ENCODE assay signal across 19 cellular contexts in the genomic region with DNA sequence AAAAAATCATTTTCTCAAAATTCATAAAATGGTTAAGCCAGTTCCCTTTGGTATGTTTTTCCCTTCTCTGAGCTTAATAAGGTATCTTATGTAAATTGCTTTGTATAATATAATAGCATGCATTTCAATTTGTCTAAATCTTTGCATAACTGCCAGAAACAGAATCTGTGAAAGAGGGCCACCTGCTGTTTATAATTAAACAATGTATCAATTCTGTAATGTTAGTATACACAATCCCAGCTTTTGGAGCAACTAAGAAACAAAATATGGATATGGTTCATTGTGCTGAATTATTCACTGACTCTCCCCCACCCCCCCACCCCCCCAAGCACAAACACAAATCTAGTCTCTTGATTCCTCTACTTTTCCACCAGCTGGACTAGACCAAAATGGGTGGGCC. TPM values are rescaled to one million over a fixed set of nuclear protein-coding genes. Genes with fewer than 3 reads are reported as not detected.
DNase-seq lines count a peak whose midpoint lies in the region; ATAC-seq, FAIRE-seq and TF ChIP-seq lines count a peak whose summit lies in the region.
"Had no signal": no experiment of that assay in that cellular context is flagged by ENCODE, and none has a peak within 500 bp of the region (broad histone marks: within the 10 kb centered on the region; RNA-seq: fewer than 3 reads in every experiment).

No MANE protein-coding gene starts in this region.

- H3K9ac ChIP-seq in SK-N-SH = no peak overlapping the region

- no peak for DNase-seq in SK-N-SH
- DNase-seq in NAMALWA (ENCODE audit: low spot score) = peak; percentile 14
- DNase-seq in T47D (ENCODE audit: low read depth in 1 of 2, low spot score in 1 of 2) = peak; percentile 11 to 25
- peak; percentile 6 for DNase-seq in urothelium cell line (ENCODE audit: low spot score)
- no peak for DNase-seq in stimulated activated naive B cell treated with anti-CD40 and anti-IgM and Interleukin-4, amounts not matched to agents 10 μg/mL and 1 μg/mL and 100 μg/mL, for 72 hours
- DNase-seq in activated naive CD4-positive, alpha-beta T cell treated with Interleukin-2 at 50 U/mL for 16 hours = no peak
- DNase-seq: amniotic stem cell; foreskin melanocyte; immature natural killer cell; mucosa of descending colon; NCI-H226; SHP77 treated with DMSO at 0.1 percent for 48 hours; stimulated activated CD4-positive, alpha-beta T cell treated with anti-CD3 and anti-CD28 coated beads, Interleukin-2, amount 100 ng/mL, for 48 hours; WERI-Rb-1 had no signal

- no peaks in the 10 kb centered on the region for H3K36me3 Mint-ChIP-seq in stimulated activated naive B cell treated with anti-CD40 and anti-IgM and Interleukin-4, amounts not matched to agents 10 μg/mL and 1 μg/mL and 100 μg/mL, for 72 hours
- H3K36me3 Mint-ChIP-seq: immature natural killer cell; stimulated activated memory B cell treated with anti-CD40 and anti-IgM and Interleukin-4, amounts not matched to agents 10 μg/mL and 1 μg/mL and 100 μg/mL, for 72 hours had no signal

- H3K9me3 Mint-ChIP-seq in stimulated activated naive B cell treated with anti-CD40 and anti-IgM and Interleukin-4, amounts not matched to agents 10 μg/mL and 1 μg/mL and 100 μg/mL, for 72 hours = no peaks in the 10 kb centered on the region
- H3K9me3 Mint-ChIP-seq: stimulated activated memory B cell treated with anti-CD40 and anti-IgM and Interleukin-4, amounts not matched to agents 10 μg/mL and 1 μg/mL and 100 μg/mL, for 72 hours had no signal

- no peaks in the 10 kb centered on the region for H3K79me2 ChIP-seq in SK-N-SH (ENCODE audit: insufficient read depth)

- no peaks in the 10 kb centered on the region for H3K27me3 ChIP-seq in SK-N-SH (ENCODE audit: insufficient read depth)

- no peak overlapping the region for H3K27ac Mint-ChIP-seq in stimulated activated naive B cell treated with anti-CD40 and anti-IgM and Interleukin-4, amounts not matched to agents 10 μg/mL and 1 μg/mL and 100 μg/mL, for 72 hours
- H3K27ac Mint-ChIP-seq: IgD-negative memory B cell; immature natural killer cell; stimulated activated memory B cell treated with anti-CD40 and anti-IgM and Interleukin-4, amounts not matched to agents 10 μg/mL and 1 μg/mL and 100 μg/mL, for 72 hours had no signal

- no peaks in the 10 kb centered on the region for H3K9me2 ChIP-seq in SK-N-SH

- no peaks in the 10 kb centered on the region for H3F3A ChIP-seq in SK-N-SH (replicated peaks; ENCODE audit: insufficient read depth)

- H3K27ac ChIP-seq in SK-N-SH (ENCODE audit: low read depth in 2 of 2, low read length in 1 of 2) = no peak overlapping the region
- H3K27ac ChIP-seq: WERI-Rb-1 had no signal

- peak; percentile 50 for TF ChIP-seq RAD21 in SK-N-SH (IDR thresholded peaks at IDR 0.05; ENCODE audit: low read length)

- H3K4me1 Mint-ChIP-seq in stimulated activated naive B cell treated with anti-CD40 and anti-IgM and Interleukin-4, amounts not matched to agents 10 μg/mL and 1 μg/mL and 100 μg/mL, for 72 hours = no peaks in the 10 kb centered on the region
- H3K4me1 Mint-ChIP-seq: IgD-negative memory B cell; immature natural killer cell; stimulated activated memory B cell treated with anti-CD40 and anti-IgM and Interleukin-4, amounts not matched to agents 10 μg/mL and 1 μg/mL and 100 μg/mL, for 72 hours had no signal

- no peak overlapping the region for H3K4me3 ChIP-seq in SK-N-SH (ENCODE audit: low read depth in 2 of 2, low read length in 1 of 2)
- H3K4me3 ChIP-seq: mucosa of descending colon had no signal

- peaks cover 3 to 6% of the 10 kb centered on the region in 2 experiments; a peak in 2 of 4 replicates for H3K4me1 ChIP-seq in SK-N-SH (ENCODE audit: control insufficient read depth in 1 of 2, insufficient read depth in 2 of 2, low read depth in 1 of 2, low read length in 1 of 2)

- H3K4me2 ChIP-seq in SK-N-SH = no peak overlapping the region

- H3K36me3 ChIP-seq in SK-N-SH (replicated peaks in 1 of 2; ENCODE audit: control insufficient read depth in 1 of 2, insufficient read depth in 2 of 2, low read length in 1 of 2) = peaks cover 0 to 9% of the 10 kb centered on the region in 2 experiments

- no peak overlapping the region for H2AFZ ChIP-seq in SK-N-SH (ENCODE audit: low read depth)

- peaks cover 26 to 53% of the 10 kb centered on the region in 2 donors for H3K27me3 Mint-ChIP-seq in stimulated activated naive B cell treated with anti-CD40 and anti-IgM and Interleukin-4, amounts not matched to agents 10 μg/mL and 1 μg/mL and 100 μg/mL, for 72 hours

- H3K4me3 Mint-ChIP-seq in stimulated activated naive B cell treated with anti-CD40 and anti-IgM and Interleukin-4, amounts not matched to agents 10 μg/mL and 1 μg/mL and 100 μg/mL, for 72 hours = no peak overlapping the region
- H3K4me3 Mint-ChIP-seq: IgD-negative memory B cell; immature natural killer cell; stimulated activated memory B cell treated with anti-CD40 and anti-IgM and Interleukin-4, amounts not matched to agents 10 μg/mL and 1 μg/mL and 100 μg/mL, for 72 hours had no signal

- POLR2A ChIA-PET in SK-N-SH (lab: Yijun Ruan, JAX) = no interaction called here

- H3K9me3 ChIP-seq in SK-N-SH = no peaks in the 10 kb centered on the region
- H3K9me3 ChIP-seq: mucosa of descending colon had no signal

- FAIRE-seq in urothelium cell line (lab: Jason Lieb, UNC) = no peak
- FAIRE-seq: GM18507 had no signal

- CTCF ChIA-PET in SK-N-SH (lab: Yijun Ruan, JAX) = interaction anchor here (0.5 to 2.9 kb wide), 10 partner anchors 20 to 1420 kb away, joined by 3 to 16 read pairs (median 3); no protein-coding TSS in a partner anchor

- no peak for ATAC-seq in SK-N-SH treated with all-trans-retinoic acid at 6 μM for 48 hours
- ATAC-seq in stimulated activated naive B cell treated with anti-CD40 and anti-IgM and Interleukin-4, amounts not matched to agents 10 μg/mL and 1 μg/mL and 100 μg/mL, for 72 hours (replicated peaks) = no peak
- ATAC-seq in HG03342 (IDR thresholded peaks at IDR 0.05; ENCODE audit: unreplicated experiment) = no peak
- ATAC-seq: mucosa of descending colon; stimulated activated memory B cell treated with anti-CD40 and anti-IgM and Interleukin-4, amounts not matched to agents 10 μg/mL and 1 μg/mL and 100 μg/mL, for 72 hours had no signal

- no peak for TF ChIP-seq EP300 in SK-N-SH (IDR thresholded peaks at IDR 0.05; ENCODE audit: borderline replicate concordance in 1 of 2, low read depth in 1 of 2, low read length in 1 of 2)

- in situ Hi-C loops in T47D (cut with HindIII; ENCODE audit: low pct_unique_long_range_greater_than_20kb, low sequenced_read_pairs) = no loop called here

- TF ChIP-seq CTCF in SK-N-SH (IDR thresholded peaks at IDR 0.05) = peak; percentile 25

- no peaks in the 10 kb centered on the region for H4K20me1 ChIP-seq in SK-N-SH (ENCODE audit: insufficient read depth)

TF ChIP-seq in SK-N-SH, 30 proteins besides CTCF, POLR2A, EP300 and RAD21:
- TF ChIP-seq USF2 (IDR thresholded peaks at IDR 0.05; ENCODE audit: borderline replicate concordance, low read depth, low read length) = no peak

TF ChIP-seq in SK-N-SH treated with all-trans-retinoic acid at 6 μM for 48 hours, 23 proteins besides CTCF, POLR2A, EP300 and RAD21:
- TF ChIP-seq, protein P1, sequence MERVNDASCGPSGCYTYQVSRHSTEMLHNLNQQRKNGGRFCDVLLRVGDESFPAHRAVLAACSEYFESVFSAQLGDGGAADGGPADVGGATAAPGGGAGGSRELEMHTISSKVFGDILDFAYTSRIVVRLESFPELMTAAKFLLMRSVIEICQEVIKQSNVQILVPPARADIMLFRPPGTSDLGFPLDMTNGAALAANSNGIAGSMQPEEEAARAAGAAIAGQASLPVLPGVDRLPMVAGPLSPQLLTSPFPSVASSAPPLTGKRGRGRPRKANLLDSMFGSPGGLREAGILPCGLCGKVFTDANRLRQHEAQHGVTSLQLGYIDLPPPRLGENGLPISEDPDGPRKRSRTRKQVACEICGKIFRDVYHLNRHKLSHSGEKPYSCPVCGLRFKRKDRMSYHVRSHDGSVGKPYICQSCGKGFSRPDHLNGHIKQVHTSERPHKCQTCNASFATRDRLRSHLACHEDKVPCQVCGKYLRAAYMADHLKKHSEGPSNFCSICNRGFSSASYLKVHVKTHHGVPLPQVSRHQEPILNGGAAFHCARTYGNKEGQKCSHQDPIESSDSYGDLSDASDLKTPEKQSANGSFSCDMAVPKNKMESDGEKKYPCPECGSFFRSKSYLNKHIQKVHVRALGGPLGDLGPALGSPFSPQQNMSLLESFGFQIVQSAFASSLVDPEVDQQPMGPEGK (CRISPR knock-in tag; IDR thresholded peaks at IDR 0.05; ENCODE audit: borderline replicate concordance) = no peak
- TF ChIP-seq ZNF565 (CRISPR knock-in tag; conservative IDR thresholded peaks at IDR 0.05; ENCODE audit: low read depth) (no peak), ISL1 (CRISPR knock-in tag; IDR thresholded peaks at IDR 0.05) (no peak)
TF ChIP-seq in SK-N-SH treated with all-trans-retinoic acid at 6 μM for 48 hours: peak in this region for 0.

RNA-seq across cellular contexts. Expression of gene GPX5, which starts 54.8 kb away (rescaled TPM):
- polyA plus RNA-seq in SK-N-SH (2012; rRNA removed) = not detected in 2 replicates
- polyA plus RNA-seq in SK-N-SH (2012; cell fraction: cytosol; rRNA removed) = not detected in 2 replicates
- polyA plus RNA-seq in SK-N-SH (2012; cell fraction: nucleus; rRNA removed) = not detected in 2 replicates
- polyA plus RNA-seq: IgD-negative memory B cell, immature natural killer cell had no signal

Comparison
In these comparisons a context has a peak if more than half of its experiments do, and no peak if none do; other contexts are left out.
1. DNase-seq: peak in NAMALWA (single experiment), T47D (2 of 2) and urothelium cell line (single experiment); none in SK-N-SH (single experiment), stimulated activated naive B cell treated with anti-CD40 and anti-IgM and Interleukin-4, amounts not matched to agents 10 μg/mL and 1 μg/mL and 100 μg/mL, for 72 hours (single experiment) and activated naive CD4-positive, alpha-beta T cell treated with Interleukin-2 at 50 U/mL for 16 hours (single experiment).